1 cellular context compared by ENCODE assay signal in genomic region chr10:23438547-23439451, GRCh38.
A peak's percentile ranks its signal among the peaks of the same experiment; 100 is the strongest.
TF ChIP-seq lines count a peak whose summit lies in the region.

Gene OTUD1, plus strand, starts transcription at chr10:23439075. Its CDS starts 383 bp downstream, at chr10:23439458.

TF ChIP-seq in HepG2, 621 proteins besides CTCF, POLR2A, EP300 and RAD21 (continued from another document and continues in another):
- TF ChIP-seq, protein P1, sequence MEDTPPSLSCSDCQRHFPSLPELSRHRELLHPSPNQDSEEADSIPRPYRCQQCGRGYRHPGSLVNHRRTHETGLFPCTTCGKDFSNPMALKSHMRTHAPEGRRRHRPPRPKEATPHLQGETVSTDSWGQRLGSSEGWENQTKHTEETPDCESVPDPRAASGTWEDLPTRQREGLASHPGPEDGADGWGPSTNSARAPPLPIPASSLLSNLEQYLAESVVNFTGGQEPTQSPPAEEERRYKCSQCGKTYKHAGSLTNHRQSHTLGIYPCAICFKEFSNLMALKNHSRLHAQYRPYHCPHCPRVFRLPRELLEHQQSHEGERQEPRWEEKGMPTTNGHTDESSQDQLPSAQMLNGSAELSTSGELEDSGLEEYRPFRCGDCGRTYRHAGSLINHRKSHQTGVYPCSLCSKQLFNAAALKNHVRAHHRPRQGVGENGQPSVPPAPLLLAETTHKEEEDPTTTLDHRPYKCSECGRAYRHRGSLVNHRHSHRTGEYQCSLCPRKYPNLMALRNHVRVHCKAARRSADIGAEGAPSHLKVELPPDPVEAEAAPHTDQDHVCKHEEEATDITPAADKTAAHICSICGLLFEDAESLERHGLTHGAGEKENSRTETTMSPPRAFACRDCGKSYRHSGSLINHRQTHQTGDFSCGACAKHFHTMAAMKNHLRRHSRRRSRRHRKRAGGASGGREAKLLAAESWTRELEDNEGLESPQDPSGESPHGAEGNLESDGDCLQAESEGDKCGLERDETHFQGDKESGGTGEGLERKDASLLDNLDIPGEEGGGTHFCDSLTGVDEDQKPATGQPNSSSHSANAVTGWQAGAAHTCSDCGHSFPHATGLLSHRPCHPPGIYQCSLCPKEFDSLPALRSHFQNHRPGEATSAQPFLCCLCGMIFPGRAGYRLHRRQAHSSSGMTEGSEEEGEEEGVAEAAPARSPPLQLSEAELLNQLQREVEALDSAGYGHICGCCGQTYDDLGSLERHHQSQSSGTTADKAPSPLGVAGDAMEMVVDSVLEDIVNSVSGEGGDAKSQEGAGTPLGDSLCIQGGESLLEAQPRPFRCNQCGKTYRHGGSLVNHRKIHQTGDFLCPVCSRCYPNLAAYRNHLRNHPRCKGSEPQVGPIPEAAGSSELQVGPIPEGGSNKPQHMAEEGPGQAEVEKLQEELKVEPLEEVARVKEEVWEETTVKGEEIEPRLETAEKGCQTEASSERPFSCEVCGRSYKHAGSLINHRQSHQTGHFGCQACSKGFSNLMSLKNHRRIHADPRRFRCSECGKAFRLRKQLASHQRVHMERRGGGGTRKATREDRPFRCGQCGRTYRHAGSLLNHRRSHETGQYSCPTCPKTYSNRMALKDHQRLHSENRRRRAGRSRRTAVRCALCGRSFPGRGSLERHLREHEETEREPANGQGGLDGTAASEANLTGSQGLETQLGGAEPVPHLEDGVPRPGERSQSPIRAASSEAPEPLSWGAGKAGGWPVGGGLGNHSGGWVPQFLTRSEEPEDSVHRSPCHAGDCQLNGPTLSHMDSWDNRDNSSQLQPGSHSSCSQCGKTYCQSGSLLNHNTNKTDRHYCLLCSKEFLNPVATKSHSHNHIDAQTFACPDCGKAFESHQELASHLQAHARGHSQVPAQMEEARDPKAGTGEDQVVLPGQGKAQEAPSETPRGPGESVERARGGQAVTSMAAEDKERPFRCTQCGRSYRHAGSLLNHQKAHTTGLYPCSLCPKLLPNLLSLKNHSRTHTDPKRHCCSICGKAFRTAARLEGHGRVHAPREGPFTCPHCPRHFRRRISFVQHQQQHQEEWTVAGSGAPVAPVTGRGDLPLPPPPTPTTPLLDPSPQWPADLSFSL (CRISPR knock-in tag; IDR thresholded peaks at IDR 0.05), result no peak
- TF ChIP-seq, protein P2, sequence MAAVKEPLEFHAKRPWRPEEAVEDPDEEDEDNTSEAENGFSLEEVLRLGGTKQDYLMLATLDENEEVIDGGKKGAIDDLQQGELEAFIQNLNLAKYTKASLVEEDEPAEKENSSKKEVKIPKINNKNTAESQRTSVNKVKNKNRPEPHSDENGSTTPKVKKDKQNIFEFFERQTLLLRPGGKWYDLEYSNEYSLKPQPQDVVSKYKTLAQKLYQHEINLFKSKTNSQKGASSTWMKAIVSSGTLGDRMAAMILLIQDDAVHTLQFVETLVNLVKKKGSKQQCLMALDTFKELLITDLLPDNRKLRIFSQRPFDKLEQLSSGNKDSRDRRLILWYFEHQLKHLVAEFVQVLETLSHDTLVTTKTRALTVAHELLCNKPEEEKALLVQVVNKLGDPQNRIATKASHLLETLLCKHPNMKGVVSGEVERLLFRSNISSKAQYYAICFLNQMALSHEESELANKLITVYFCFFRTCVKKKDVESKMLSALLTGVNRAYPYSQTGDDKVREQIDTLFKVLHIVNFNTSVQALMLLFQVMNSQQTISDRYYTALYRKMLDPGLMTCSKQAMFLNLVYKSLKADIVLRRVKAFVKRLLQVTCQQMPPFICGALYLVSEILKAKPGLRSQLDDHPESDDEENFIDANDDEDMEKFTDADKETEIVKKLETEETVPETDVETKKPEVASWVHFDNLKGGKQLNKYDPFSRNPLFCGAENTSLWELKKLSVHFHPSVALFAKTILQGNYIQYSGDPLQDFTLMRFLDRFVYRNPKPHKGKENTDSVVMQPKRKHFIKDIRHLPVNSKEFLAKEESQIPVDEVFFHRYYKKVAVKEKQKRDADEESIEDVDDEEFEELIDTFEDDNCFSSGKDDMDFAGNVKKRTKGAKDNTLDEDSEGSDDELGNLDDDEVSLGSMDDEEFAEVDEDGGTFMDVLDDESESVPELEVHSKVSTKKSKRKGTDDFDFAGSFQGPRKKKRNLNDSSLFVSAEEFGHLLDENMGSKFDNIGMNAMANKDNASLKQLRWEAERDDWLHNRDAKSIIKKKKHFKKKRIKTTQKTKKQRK (IDR thresholded peaks at IDR 0.05; ENCODE audit: low read length), result no peak
- no peak for TF ChIP-seq ZNF839 (CRISPR knock-in tag; IDR thresholded peaks at IDR 0.05; ENCODE audit: borderline replicate concordance)
- TF ChIP-seq ZNF530 (CRISPR knock-in tag; IDR thresholded peaks at IDR 0.05; ENCODE audit: low read depth), result no peak
- no peak for TF ChIP-seq SMARCE1 (IDR thresholded peaks at IDR 0.05; ENCODE audit: borderline replicate concordance)
- TF ChIP-seq SNAPC4 (CRISPR knock-in tag; IDR thresholded peaks at IDR 0.05), result no peak
- no peak for TF ChIP-seq ZNF780A (CRISPR knock-in tag; IDR thresholded peaks at IDR 0.05)
- no peak for TF ChIP-seq KDM1A (CRISPR knock-in tag; IDR thresholded peaks at IDR 0.05)
- TF ChIP-seq, protein P3, sequence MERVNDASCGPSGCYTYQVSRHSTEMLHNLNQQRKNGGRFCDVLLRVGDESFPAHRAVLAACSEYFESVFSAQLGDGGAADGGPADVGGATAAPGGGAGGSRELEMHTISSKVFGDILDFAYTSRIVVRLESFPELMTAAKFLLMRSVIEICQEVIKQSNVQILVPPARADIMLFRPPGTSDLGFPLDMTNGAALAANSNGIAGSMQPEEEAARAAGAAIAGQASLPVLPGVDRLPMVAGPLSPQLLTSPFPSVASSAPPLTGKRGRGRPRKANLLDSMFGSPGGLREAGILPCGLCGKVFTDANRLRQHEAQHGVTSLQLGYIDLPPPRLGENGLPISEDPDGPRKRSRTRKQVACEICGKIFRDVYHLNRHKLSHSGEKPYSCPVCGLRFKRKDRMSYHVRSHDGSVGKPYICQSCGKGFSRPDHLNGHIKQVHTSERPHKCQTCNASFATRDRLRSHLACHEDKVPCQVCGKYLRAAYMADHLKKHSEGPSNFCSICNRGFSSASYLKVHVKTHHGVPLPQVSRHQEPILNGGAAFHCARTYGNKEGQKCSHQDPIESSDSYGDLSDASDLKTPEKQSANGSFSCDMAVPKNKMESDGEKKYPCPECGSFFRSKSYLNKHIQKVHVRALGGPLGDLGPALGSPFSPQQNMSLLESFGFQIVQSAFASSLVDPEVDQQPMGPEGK (CRISPR knock-in tag; IDR thresholded peaks at IDR 0.05), result peak; percentile 6; the same call in 1 of the 2 replicates
- no peak for TF ChIP-seq ZNF781 (CRISPR knock-in tag; IDR thresholded peaks at IDR 0.05; ENCODE audit: borderline replicate concordance, not compliant biosample characterization)
- no peak for TF ChIP-seq SETDB1 (CRISPR knock-in tag; IDR thresholded peaks at IDR 0.05; ENCODE audit: borderline replicate concordance)
- TF ChIP-seq ZNF337 (CRISPR knock-in tag; IDR thresholded peaks at IDR 0.05; ENCODE audit: borderline replicate concordance, low read depth), result no peak
- TF ChIP-seq PRMT3 (CRISPR knock-in tag; IDR thresholded peaks at IDR 0.05; ENCODE audit: borderline replicate concordance, low read depth), result no peak
- no peak for TF ChIP-seq AGO2 (optimal IDR thresholded peaks at IDR 0.05; ENCODE audit: low read depth, low read length)
- no peak for TF ChIP-seq NFATC3 (CRISPR knock-in tag; IDR thresholded peaks at IDR 0.05)
- peak; percentile 54; the same call in 1 of the 2 replicates for TF ChIP-seq SP5 (CRISPR knock-in tag; IDR thresholded peaks at IDR 0.05; ENCODE audit: borderline replicate concordance, low read depth)
- TF ChIP-seq KAT2B (IDR thresholded peaks at IDR 0.05; ENCODE audit: borderline replicate concordance, low read depth, low read length), result no peak
- TF ChIP-seq SIN3B (IDR thresholded peaks at IDR 0.05; ENCODE audit: low read length), result no peak
- TF ChIP-seq, protein P4, sequence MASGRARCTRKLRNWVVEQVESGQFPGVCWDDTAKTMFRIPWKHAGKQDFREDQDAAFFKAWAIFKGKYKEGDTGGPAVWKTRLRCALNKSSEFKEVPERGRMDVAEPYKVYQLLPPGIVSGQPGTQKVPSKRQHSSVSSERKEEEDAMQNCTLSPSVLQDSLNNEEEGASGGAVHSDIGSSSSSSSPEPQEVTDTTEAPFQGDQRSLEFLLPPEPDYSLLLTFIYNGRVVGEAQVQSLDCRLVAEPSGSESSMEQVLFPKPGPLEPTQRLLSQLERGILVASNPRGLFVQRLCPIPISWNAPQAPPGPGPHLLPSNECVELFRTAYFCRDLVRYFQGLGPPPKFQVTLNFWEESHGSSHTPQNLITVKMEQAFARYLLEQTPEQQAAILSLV (CRISPR knock-in tag; IDR thresholded peaks at IDR 0.05; ENCODE audit: borderline replicate concordance), result no peak
- peak; percentile 59 for TF ChIP-seq SALL1 (CRISPR knock-in tag; IDR thresholded peaks at IDR 0.05)
- TF ChIP-seq ZBTB46 (CRISPR knock-in tag; IDR thresholded peaks at IDR 0.05; ENCODE audit: borderline replicate concordance), result no peak
- TF ChIP-seq ZSCAN21 (CRISPR knock-in tag; IDR thresholded peaks at IDR 0.05; ENCODE audit: borderline replicate concordance), result no peak
- no peak for TF ChIP-seq SSRP1 (CRISPR knock-in tag; IDR thresholded peaks at IDR 0.05)
- peak; percentile 30; the same call in 1 of the 2 replicates for TF ChIP-seq ZNF350 (CRISPR knock-in tag; IDR thresholded peaks at IDR 0.05; ENCODE audit: borderline replicate concordance, low read depth)
- TF ChIP-seq, protein P5, sequence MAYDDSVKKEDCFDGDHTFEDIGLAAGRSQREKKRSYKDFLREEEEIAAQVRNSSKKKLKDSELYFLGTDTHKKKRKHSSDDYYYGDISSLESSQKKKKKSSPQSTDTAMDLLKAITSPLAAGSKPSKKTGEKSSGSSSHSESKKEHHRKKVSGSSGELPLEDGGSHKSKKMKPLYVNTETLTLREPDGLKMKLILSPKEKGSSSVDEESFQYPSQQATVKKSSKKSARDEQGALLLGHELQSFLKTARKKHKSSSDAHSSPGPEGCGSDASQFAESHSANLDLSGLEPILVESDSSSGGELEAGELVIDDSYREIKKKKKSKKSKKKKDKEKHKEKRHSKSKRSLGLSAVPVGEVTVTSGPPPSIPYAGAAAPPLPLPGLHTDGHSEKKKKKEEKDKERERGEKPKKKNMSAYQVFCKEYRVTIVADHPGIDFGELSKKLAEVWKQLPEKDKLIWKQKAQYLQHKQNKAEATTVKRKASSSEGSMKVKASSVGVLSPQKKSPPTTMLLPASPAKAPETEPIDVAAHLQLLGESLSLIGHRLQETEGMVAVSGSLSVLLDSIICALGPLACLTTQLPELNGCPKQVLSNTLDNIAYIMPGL (CRISPR knock-in tag; IDR thresholded peaks at IDR 0.05; ENCODE audit: borderline replicate concordance in 1 of 2, low read depth in 1 of 2), result peak in 1 of 2 experiments; percentile 24; a peak in 1 of 4 replicates
- TF ChIP-seq REXO4 (CRISPR knock-in tag; IDR thresholded peaks at IDR 0.05; ENCODE audit: borderline replicate concordance), result no peak
- TF ChIP-seq ZNF441 (CRISPR knock-in tag; IDR thresholded peaks at IDR 0.05; ENCODE audit: borderline replicate concordance), result no peak
- TF ChIP-seq, protein P6, sequence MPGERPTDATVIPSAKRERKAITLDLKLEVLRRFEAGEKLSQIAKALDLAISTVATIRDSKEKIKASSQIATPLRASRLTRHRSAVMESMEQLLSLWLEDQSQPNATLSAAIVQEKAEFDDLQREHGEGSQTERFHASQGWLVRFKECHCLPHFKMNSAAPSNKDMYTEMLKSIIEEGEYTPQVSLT (CRISPR knock-in tag; IDR thresholded peaks at IDR 0.05; ENCODE audit: borderline replicate concordance, low read depth), result no peak
- TF ChIP-seq, protein P7, sequence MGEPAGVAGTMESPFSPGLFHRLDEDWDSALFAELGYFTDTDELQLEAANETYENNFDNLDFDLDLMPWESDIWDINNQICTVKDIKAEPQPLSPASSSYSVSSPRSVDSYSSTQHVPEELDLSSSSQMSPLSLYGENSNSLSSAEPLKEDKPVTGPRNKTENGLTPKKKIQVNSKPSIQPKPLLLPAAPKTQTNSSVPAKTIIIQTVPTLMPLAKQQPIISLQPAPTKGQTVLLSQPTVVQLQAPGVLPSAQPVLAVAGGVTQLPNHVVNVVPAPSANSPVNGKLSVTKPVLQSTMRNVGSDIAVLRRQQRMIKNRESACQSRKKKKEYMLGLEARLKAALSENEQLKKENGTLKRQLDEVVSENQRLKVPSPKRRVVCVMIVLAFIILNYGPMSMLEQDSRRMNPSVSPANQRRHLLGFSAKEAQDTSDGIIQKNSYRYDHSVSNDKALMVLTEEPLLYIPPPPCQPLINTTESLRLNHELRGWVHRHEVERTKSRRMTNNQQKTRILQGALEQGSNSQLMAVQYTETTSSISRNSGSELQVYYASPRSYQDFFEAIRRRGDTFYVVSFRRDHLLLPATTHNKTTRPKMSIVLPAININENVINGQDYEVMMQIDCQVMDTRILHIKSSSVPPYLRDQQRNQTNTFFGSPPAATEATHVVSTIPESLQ (CRISPR knock-in tag; conservative IDR thresholded peaks at IDR 0.05), result no peak
